In the genomic region with DNA sequence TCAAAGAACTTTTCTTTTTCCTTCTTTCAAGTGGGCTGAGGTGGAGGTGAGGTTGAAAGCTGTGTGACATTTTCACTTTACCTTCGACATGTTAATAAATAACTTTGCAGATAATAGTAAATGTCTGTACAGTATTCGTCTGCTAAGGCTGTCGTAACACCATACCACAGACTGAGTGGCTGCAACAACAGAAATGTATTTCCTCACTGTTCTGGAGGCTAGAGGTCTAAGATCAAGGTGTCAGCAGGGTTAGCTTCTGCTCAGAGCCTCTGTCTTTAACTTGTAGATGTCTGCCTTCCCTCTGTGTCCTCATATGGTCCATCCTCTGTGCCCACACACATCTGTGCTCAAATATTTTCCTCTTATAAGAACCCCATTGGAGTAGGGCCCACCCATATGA, we compare ENCODE assay signal across 23 cellular contexts. TPM values are rescaled to one million over a fixed set of nuclear protein-coding genes. Genes with fewer than 3 reads are reported as not detected.
DNase-seq lines count a peak whose midpoint lies in the region; ATAC-seq, FAIRE-seq and TF ChIP-seq lines count a peak whose summit lies in the region.
"Had no signal": no experiment of that assay in that cellular context is flagged by ENCODE, and none has a peak within 500 bp of the region (broad histone marks: within the 10 kb centered on the region; RNA-seq: fewer than 3 reads in every experiment).

No MANE protein-coding gene starts in this region.

- peaks cover 3% of the 10 kb centered on the region; the same call in 1 of the 2 replicates for H3K36me3 ChIP-seq in IMR-90 (ENCODE audit: control insufficient read depth, insufficient read depth, low read length)
- H3K36me3 ChIP-seq in ascending aorta: no peaks in the 10 kb centered on the region
- H3K36me3 ChIP-seq in left lung: no peaks in the 10 kb centered on the region
- H3K36me3 ChIP-seq in small intestine (ENCODE audit: control insufficient read depth in 2 of 2, insufficient read depth in 2 of 2, low read length in 2 of 2): no peaks in the 10 kb centered on the region
- H3K36me3 ChIP-seq: adrenal gland, BLaER1, cardiac muscle cell had no signal

- no peak overlapping the region for H4K91ac ChIP-seq in IMR-90 (ENCODE audit: insufficient read depth, low read depth, low read length)

- H3K4me2 ChIP-seq in IMR-90 (ENCODE audit: low read depth, low read length): peak overlapping the region; percentile 28; the same call in 1 of the 2 replicates
- H3K4me2 ChIP-seq: BLaER1 had no signal

- H3K9me1 ChIP-seq in IMR-90 (ENCODE audit: insufficient read depth, low read length): peaks cover 5% of the 10 kb centered on the region; the same call in 1 of the 2 replicates

- peak overlapping the region; percentile 55; the same call in 1 of the 2 replicates for H2AK5ac ChIP-seq in IMR-90 (ENCODE audit: low read depth, low read length)

- H3K27ac ChIP-seq in IMR-90 (ENCODE audit: insufficient read depth, low read length) (peak overlapping the region; percentile 15; the same call in 1 of the 2 replicates), ascending aorta (peak overlapping the region; percentile 77 to 84), left lung (peak overlapping the region; percentile 9 to 66), small intestine (ENCODE audit: low read depth in 1 of 2, low read length in 1 of 2) (peak overlapping the region; percentile 14 to 66)
- H3K27ac ChIP-seq: BLaER1, cardiac muscle cell had no signal

- TF ChIP-seq CTCF in IMR-90 (conservative IDR thresholded peaks at IDR 0.05; ENCODE audit: low read depth, low read length) (no peak), ascending aorta (IDR thresholded peaks at IDR 0.05) (no peak), left lung (IDR thresholded peaks at IDR 0.05) (no peak)

- no CpG with 5 or more reads among the region's 3 CpGs for WGBS in IMR-90 (ENCODE audit: extremely low coverage in 2 of 2, insufficient read length in 1 of 2), 2 experiments
- 24 to 57% (median 36%) methylated on average over 3 of the region's 3 CpGs for WGBS in small intestine, 3 donors

- ATAC-seq in IMR-90 (ENCODE audit: low read depth): no peak
- peak; percentile 57 for ATAC-seq in left lung
- ATAC-seq: activated CD8-positive, alpha-beta T cell treated with anti-CD3 and anti-CD28 coated beads for 36 hours; GM23338; heart right ventricle had no signal

- H3K18ac ChIP-seq in IMR-90 (ENCODE audit: low read depth, low read length): peak overlapping the region; percentile 86

- H2BK15ac ChIP-seq in IMR-90 (ENCODE audit: low read depth, low read length): no peak overlapping the region; the same call in 2 of the 3 replicates

- TF ChIP-seq RAD21 in IMR-90 (IDR thresholded peaks at IDR 0.05; ENCODE audit: low read length): no peak

- POLR2A ChIA-PET in IMR-90 (lab: Charles Lee; ENCODE audit: unreplicated experiment) (interaction anchor here (0.6 to 0.9 kb wide), 2 partner anchors 14 to 46 kb away, joined by 3 to 4 read pairs; no protein-coding TSS in a partner anchor), HEK293T (lab: Yijun Ruan, JAX) (no interaction called here)

- 0 out of 2 replicates have a peak overlapping the region, but pooled peaks have one; percentile 8 for H2BK20ac ChIP-seq in IMR-90 (ENCODE audit: low read depth, low read length)

- H3K56ac ChIP-seq in IMR-90 (ENCODE audit: extremely low read depth, insufficient read depth, low read length): no peak overlapping the region

- no peak overlapping the region for H3K9ac ChIP-seq in IMR-90 (ENCODE audit: low read depth, low read length)
- H3K9ac ChIP-seq: BLaER1 had no signal

- TF ChIP-seq POLR2A in IMR-90 (IDR thresholded peaks at IDR 0.05; ENCODE audit: low read depth, low read length): no peak

- peaks cover 14% of the 10 kb centered on the region; the same call in 1 of the 2 replicates for H4K20me1 ChIP-seq in IMR-90 (ENCODE audit: insufficient read depth, low read length)

- in situ Hi-C loops in IMR-90 (cut with MboI; ENCODE audit: low sequenced_read_pairs): no loop called here

- peak overlapping the region in 1 of 2 experiments; percentile 53; a peak in 1 of 4 replicates for H4K8ac ChIP-seq in IMR-90 (ENCODE audit: low read depth in 2 of 2, low read length in 2 of 2)

- H3K79me1 ChIP-seq in IMR-90 (ENCODE audit: low read depth in 1 of 2, low read length in 2 of 2): peaks cover 20 to 80% of the 10 kb centered on the region in 2 experiments

- no peak overlapping the region for H2BK5ac ChIP-seq in IMR-90 (ENCODE audit: low read depth, low read length, poor library complexity, severe bottlenecking)

- no peak overlapping the region for H2AK9ac ChIP-seq in IMR-90 (replicated peaks; ENCODE audit: low read depth, low read length, poor library complexity)

- dilution Hi-C loops in IMR-90 (cut with HindIII; ENCODE audit: low sequenced_read_pairs, unreplicated experiment): no loop called here

- no peak for FAIRE-seq in small intestine (lab: Jason Lieb, UNC)
- FAIRE-seq: endothelial cell of umbilical vein had no signal

- intact Hi-C loops in IMR-90 (cut with micrococcal nuclease): no loop called here
- intact Hi-C loops in ascending aorta (cut with DNase I): no loop called here
- intact Hi-C loops in left lung (cut with DNase I): no loop called here
- intact Hi-C loops in head of caudate nucleus (cut with DNase I): no loop called here

- peak overlapping the region; percentile 76 for H3K14ac ChIP-seq in IMR-90 (replicated peaks; ENCODE audit: low read depth, low read length)

- peak overlapping the region; percentile 81; the same call in 1 of the 2 replicates for H4K5ac ChIP-seq in IMR-90 (ENCODE audit: low read depth, low read length)

- H3K4ac ChIP-seq in IMR-90 (ENCODE audit: low read depth, low read length): peak overlapping the region; percentile 77; the same call in 1 of the 2 replicates

- H3K4me3 ChIP-seq in IMR-90 (ENCODE audit: insufficient read depth, low read depth, low read length) (no peak overlapping the region), ascending aorta (peak overlapping the region in 1 of 2 donors; percentile 38), left lung (no peak overlapping the region), small intestine (ENCODE audit: low read depth in 1 of 2, low read length in 2 of 2) (no peak overlapping the region)
- H3K4me3 ChIP-seq: adrenal gland, BLaER1, cardiac muscle cell, GM23338, MG63 had no signal

- H2AFZ ChIP-seq in IMR-90 (replicated peaks; ENCODE audit: low read length, poor library complexity): no peak overlapping the region
- H2AFZ ChIP-seq: GM23338 had no signal

- DNase-seq in IMR-90 (no peak), ascending aorta (ENCODE audit: low spot score in 2 of 2) (no peak), left lung (no peak), small intestine (peak; percentile 82), SK-N-DZ (ENCODE audit: low spot score) (no peak), HEK293T (ENCODE audit: extremely low spot score) (no peak), head of caudate nucleus (no peak), NCI-H146 treated with DMSO at 0.1 percent for 48 hours (lab: John Stamatoyannopoulos, UW; ENCODE audit: unreplicated experiment) (no peak)
- DNase-seq: ACHN; activated CD8-positive, alpha-beta T cell treated with anti-CD3 and anti-CD28 coated beads for 36 hours; activated gamma-delta T cell treated with Interleukin-2 at 50 U/mL for 16 hours; activated T-cell treated with anti-CD3 and anti-CD28 coated beads for 4 hours; adrenal gland; heart right ventricle; MG63; NCI-H146; nucleus accumbens; retina; SW 1271 had no signal

- no TSS peak for BruUV-seq in IMR-90 (replicated peaks; lab: Mats Ljungman, UMichigan)

- peak overlapping the region; percentile 41; the same call in 1 of the 2 replicates for H2BK120ac ChIP-seq in IMR-90 (ENCODE audit: low read depth, low read length)

- H3K9me3 ChIP-seq in IMR-90 (ENCODE audit: control insufficient read depth, insufficient read depth, low read length): no peaks in the 10 kb centered on the region
- H3K9me3 ChIP-seq in ascending aorta: no peaks in the 10 kb centered on the region
- H3K9me3 ChIP-seq in left lung: no peaks in the 10 kb centered on the region
- no peaks in the 10 kb centered on the region for H3K9me3 ChIP-seq in small intestine (ENCODE audit: control insufficient read depth, low read depth)
- H3K9me3 ChIP-seq: adrenal gland, BLaER1, heart right ventricle, MG63 had no signal

- H3K4me1 ChIP-seq in IMR-90 (ENCODE audit: control insufficient read depth, insufficient read depth, low read length) (peaks cover 21% of the 10 kb centered on the region), ascending aorta (peaks cover 6 to 70% of the 10 kb centered on the region in 2 donors), left lung (peaks cover 32 to 78% of the 10 kb centered on the region in 2 donors), small intestine (ENCODE audit: control insufficient read depth in 2 of 2, insufficient read depth in 1 of 2, low read depth in 1 of 2, low read length in 1 of 2) (peaks cover 7 to 8% of the 10 kb centered on the region in 2 donors)

- CTCF ChIA-PET in IMR-90 (lab: Yijun Ruan, JAX) (no interaction called here), HEK293T (lab: Yijun Ruan, JAX) (no interaction called here)

- H3K27me3 ChIP-seq in IMR-90 (ENCODE audit: control insufficient read depth, insufficient read depth, low read length) (no peaks in the 10 kb centered on the region), ascending aorta (no peaks in the 10 kb centered on the region), left lung (no peaks in the 10 kb centered on the region), small intestine (ENCODE audit: control insufficient read depth in 2 of 2, insufficient read depth in 2 of 2, low read length in 2 of 2) (no peaks in the 10 kb centered on the region)
- H3K27me3 ChIP-seq: adrenal gland, BLaER1, cardiac muscle cell, heart right ventricle, MG63 had no signal

- H3K23ac ChIP-seq in IMR-90 (ENCODE audit: low read depth, low read length): peak overlapping the region; percentile 74; the same call in 1 of the 2 replicates

TF ChIP-seq in IMR-90, 13 proteins besides CTCF, POLR2A, EP300 and RAD21:
- TF ChIP-seq CEBPB (IDR thresholded peaks at IDR 0.05; ENCODE audit: low read depth, low read length) (peak; percentile 9; the same call in 1 of the 2 replicates), CHD1 (IDR thresholded peaks at IDR 0.05; ENCODE audit: low read depth, low read length) (no peak), MAZ (IDR thresholded peaks at IDR 0.05; ENCODE audit: borderline replicate concordance, low read depth, low read length) (no peak)

TF ChIP-seq in HEK293T, 16 proteins besides CTCF, POLR2A, EP300 and RAD21:
- TF ChIP-seq FOXA1 (IDR thresholded peaks at IDR 0.05): no peak
- no peak for TF ChIP-seq FOXK2 (IDR thresholded peaks at IDR 0.05)
- no peak for TF ChIP-seq LEF1 (IDR thresholded peaks at IDR 0.05; ENCODE audit: borderline replicate concordance)
- TF ChIP-seq HDGF (IDR thresholded peaks at IDR 0.05; ENCODE audit: borderline replicate concordance): no peak

RNA-seq across cellular contexts. Expression of gene PHACTR2, which starts 14.9 kb away (rescaled TPM):
- 74.2 and 76.9 TPM in 2 replicates for total RNA-seq in IMR-90 (2012; rRNA removed)
- 12.7 and 14.5 TPM in 2 replicates for polyA plus RNA-seq in IMR-90 (2012; rRNA removed)
- polyA plus RNA-seq in IMR-90 (2012; cell fraction: cytosol; rRNA removed): 3.5 and 4.2 TPM in 2 replicates
- polyA plus RNA-seq in IMR-90 (2012; cell fraction: nucleus; rRNA removed; ENCODE audit: low replicate concordance): 4.6 and 15.0 TPM in 2 replicates
- 112 TPM for total RNA-seq in ascending aorta
- 10 to 100 TPM; 67.0 to 71.1 TPM for total RNA-seq in left lung
- polyA plus RNA-seq in small intestine: 1 to 10 TPM; 6.8 to 9.1 (median 8.1) TPM
- 3.9 and 4.8 TPM in 2 replicates for polyA plus RNA-seq in SK-N-DZ (2014; cell fraction: cytosol; rRNA removed)
- polyA plus RNA-seq in SK-N-DZ (2014; cell fraction: nucleus; rRNA removed): 2.4 and 2.6 TPM in 2 replicates

Comparison
In these comparisons a context has a peak if more than half of its experiments do, and no peak if none do; other contexts are left out.
1. H3K27ac ChIP-seq: peak in every context shown above with its lines; median percentile 80 in ascending aorta; 40 in small intestine; 38 in left lung; 15 in IMR-90.